20 cellular contexts compared by ENCODE assay signal in genomic region chr3:142127941-142128658, GRCh38. TPM values are rescaled to one million over a fixed set of nuclear protein-coding genes. Genes with fewer than 3 reads are reported as not detected.
A peak's percentile ranks its signal among the peaks of the same experiment; 100 is the strongest.
DNase-seq lines count a peak whose midpoint lies in the region; ATAC-seq and TF ChIP-seq lines count a peak whose summit lies in the region.
"Had no signal": no experiment of that assay in that cellular context is flagged by ENCODE, and none has a peak within 500 bp of the region (broad histone marks: within the 10 kb centered on the region; RNA-seq: fewer than 3 reads in every experiment).

No MANE protein-coding gene starts in this region.

- no peaks in the 10 kb centered on the region for H3K36me3 Mint-ChIP-seq in activated T-cell treated with anti-CD3 and anti-CD28 coated beads, Interleukin-2, amount 50 U/mL, for 72 hours (ENCODE audit: insufficient read depth in 2 of 2)
- H3K36me3 Mint-ChIP-seq in T-helper 17 cell (ENCODE audit: low read depth) (peaks cover 2% of the 10 kb centered on the region), type B pancreatic cell (peaks cover 21% of the 10 kb centered on the region)

- H3K27ac Mint-ChIP-seq in activated T-cell treated with anti-CD3 and anti-CD28 coated beads, Interleukin-2, amount 50 U/mL, for 72 hours: peak overlapping the region; percentile 62
- H3K27ac Mint-ChIP-seq in T-helper 17 cell (peak overlapping the region; percentile 65), type B pancreatic cell (peak overlapping the region; percentile 11)
- H3K27ac Mint-ChIP-seq: activated CD4-positive, alpha-beta T cell treated with anti-CD3 and anti-CD28 coated beads, Interleukin-2, amount 10 ng/mL, durations not matched to agents 7 days and 5 days had no signal

- no peak for ATAC-seq in activated T-cell treated with anti-CD3 and anti-CD28 coated beads, Interleukin-2, amount 50 U/mL, for 72 hours (replicated peaks in 1 of 2)
- ATAC-seq in T-helper 17 cell: no peak
- no peak for ATAC-seq in GM21723 (IDR thresholded peaks at IDR 0.05; ENCODE audit: unreplicated experiment)
- ATAC-seq: A549 had no signal

- no peak overlapping the region for H3K4me3 Mint-ChIP-seq in activated T-cell treated with anti-CD3 and anti-CD28 coated beads, Interleukin-2, amount 50 U/mL, for 72 hours
- H3K4me3 Mint-ChIP-seq in T-helper 17 cell (no peak overlapping the region), type B pancreatic cell (no peak overlapping the region)
- H3K4me3 Mint-ChIP-seq: activated CD4-positive, alpha-beta T cell treated with anti-CD3 and anti-CD28 coated beads, Interleukin-2, amount 10 ng/mL, durations not matched to agents 7 days and 5 days had no signal

- H3K9me3 Mint-ChIP-seq in activated T-cell treated with anti-CD3 and anti-CD28 coated beads, Interleukin-2, amount 50 U/mL, for 72 hours: no peaks in the 10 kb centered on the region
- no peaks in the 10 kb centered on the region for H3K9me3 Mint-ChIP-seq in type B pancreatic cell
- H3K9me3 Mint-ChIP-seq: activated CD4-positive, alpha-beta T cell treated with anti-CD3 and anti-CD28 coated beads, Interleukin-2, amount 10 ng/mL, durations not matched to agents 7 days and 5 days had no signal

- TF ChIP-seq CTCF in type B pancreatic cell (conservative IDR thresholded peaks at IDR 0.05) (no peak), GM13976 (IDR thresholded peaks at IDR 0.05; ENCODE audit: borderline replicate concordance, control extremely low read depth, extremely low read depth, insufficient read depth, missing control alignments) (no peak)

- H3K4me1 Mint-ChIP-seq in activated T-cell treated with anti-CD3 and anti-CD28 coated beads, Interleukin-2, amount 50 U/mL, for 72 hours (ENCODE audit: low read depth): no peaks in the 10 kb centered on the region
- H3K4me1 Mint-ChIP-seq in T-helper 17 cell: peaks cover 6% of the 10 kb centered on the region
- H3K4me1 Mint-ChIP-seq in type B pancreatic cell (ENCODE audit: unreplicated experiment): peaks cover 4% of the 10 kb centered on the region
- H3K4me1 Mint-ChIP-seq: activated CD4-positive, alpha-beta T cell treated with anti-CD3 and anti-CD28 coated beads, Interleukin-2, amount 10 ng/mL, durations not matched to agents 7 days and 5 days had no signal

- DNase-seq in activated T-cell treated with anti-CD3 and anti-CD28 coated beads, Interleukin-2, amount 50 U/mL, for 72 hours: no peak
- no peak for DNase-seq in activated T-cell treated with anti-CD3 and anti-CD28 coated beads, Interleukin-2, amount 50 U/mL, for 1 hour
- no peak for DNase-seq in T-helper 17 cell
- peak; percentile 19 for DNase-seq in left kidney (ENCODE audit: low read depth, low spot score)
- DNase-seq in type B pancreatic cell (ENCODE audit: extremely low spot score, unreplicated experiment): no peak
- DNase-seq in GM13976 (ENCODE audit: low spot score): no peak
- DNase-seq in ACHN: no peak
- DNase-seq: activated CD4-positive, alpha-beta T cell treated with anti-CD3 and anti-CD28 coated beads, Interleukin-2, amount 10 ng/mL, durations not matched to agents 7 days and 5 days; activated CD8-positive, alpha-beta memory T cell treated with anti-CD3 and anti-CD28 coated beads, Interleukin-2, amount 50 U/mL, for 4 hours; activated gamma-delta T cell treated with Interleukin-2 at 50 U/mL for 16 hours; Calu3; effector memory CD4-positive, alpha-beta T cell; GF-D8; HCEC 1CT; NCI-H187 treated with DMSO at 0.1 percent for 48 hours; NCI-H226; NK-92 treated with Interleukin-12 subunit alpha and Interleukin-12 subunit beta, amount 100 ng/mL, for 24 hours had no signal

- in situ Hi-C loops in GM13976 (cut with MboI; ENCODE audit: low sequenced_read_pairs, unreplicated experiment): loop anchor here (10.0 kb wide), 1 partner anchor 157 kb away; no protein-coding TSS in a partner anchor
- in situ Hi-C loops in ACHN (cut with HindIII; ENCODE audit: low pct_ligation_motif_present, low pct_unique_long_range_greater_than_20kb, low sequenced_read_pairs): no loop called here

- no peaks in the 10 kb centered on the region for H3K27me3 Mint-ChIP-seq in activated T-cell treated with anti-CD3 and anti-CD28 coated beads, Interleukin-2, amount 50 U/mL, for 72 hours (ENCODE audit: low read depth)
- H3K27me3 Mint-ChIP-seq in T-helper 17 cell (no peaks in the 10 kb centered on the region), type B pancreatic cell (no peaks in the 10 kb centered on the region)
- H3K27me3 Mint-ChIP-seq: activated CD4-positive, alpha-beta T cell treated with anti-CD3 and anti-CD28 coated beads, Interleukin-2, amount 10 ng/mL, durations not matched to agents 7 days and 5 days had no signal

- H3K9me3 ChIP-seq in T-helper 17 cell (ENCODE audit: control insufficient read depth, low read length, poor library complexity, severe bottlenecking): no peaks in the 10 kb centered on the region
- H3K9me3 ChIP-seq: A549, BLaER1 had no signal

RNA-seq across cellular contexts. Expression of gene TFDP2, which starts 21.2 kb away (rescaled TPM):
- total RNA-seq in activated T-cell treated with anti-CD3 and anti-CD28 coated beads, Interleukin-2, amount 50 U/mL, for 72 hours: 10 to 100 TPM; 52.6 to 55.8 TPM
- total RNA-seq in T-helper 17 cell (10 to 100 TPM; 22.1 to 31.9 TPM), type B pancreatic cell (ENCODE audit: low replicate concordance) (40.5 and 80.9 TPM in 2 replicates)

Comparison
In these comparisons a context has a peak if more than half of its experiments do, and no peak if none do; other contexts are left out.
1. H3K27ac Mint-ChIP-seq: peak in every context shown above with its lines; median percentile 65 in T-helper 17 cell; 62 in activated T-cell treated with anti-CD3 and anti-CD28 coated beads, Interleukin-2, amount 50 U/mL, for 72 hours; 11 in type B pancreatic cell.